9 cellular contexts compared by ENCODE assay signal in genomic region chr6:163413054-163413344, GRCh38. TPM values are rescaled to one million over a fixed set of nuclear protein-coding genes. Genes with fewer than 3 reads are reported as not detected.
DNase-seq lines count a peak whose midpoint lies in the region; ATAC-seq, FAIRE-seq and TF ChIP-seq lines count a peak whose summit lies in the region.
"Had no signal": no experiment of that assay in that cellular context is flagged by ENCODE, and none has a peak within 500 bp of the region (broad histone marks: within the 10 kb centered on the region; RNA-seq: fewer than 3 reads in every experiment).

No MANE protein-coding gene starts in this region.

- CTCF ChIA-PET in activated CD4-positive, alpha-beta T cell treated with anti-CD3 and anti-CD28 coated beads for 36 hours (lab: Charles Lee) = interaction anchor here (1.7 kb wide), 1 partner anchor 13 kb away, joined by 6 read pairs; no protein-coding TSS in a partner anchor

- H3K27me3 Mint-ChIP-seq in activated CD4-positive, alpha-beta T cell treated with anti-CD3 and anti-CD28 coated beads for 36 hours = no peaks in the 10 kb centered on the region
- H3K27me3 Mint-ChIP-seq in activated naive CD8-positive, alpha-beta T cell = no peaks in the 10 kb centered on the region

- no peak for ATAC-seq in activated CD4-positive, alpha-beta T cell treated with anti-CD3 and anti-CD28 coated beads for 36 hours
- no peak for ATAC-seq in GM18498 (IDR thresholded peaks at IDR 0.05; ENCODE audit: unreplicated experiment)

- H3K9ac ChIP-seq in kidney (ENCODE audit: low read length in 2 of 2) = peak overlapping the region; percentile 74

- TF ChIP-seq CTCF in kidney (IDR thresholded peaks at IDR 0.05; ENCODE audit: borderline replicate concordance, extremely low read depth, insufficient read depth) (no peak), testis (IDR thresholded peaks at IDR 0.05) (no peak)

- H3K27me3 ChIP-seq in testis = no peaks in the 10 kb centered on the region

- no peak for FAIRE-seq in kidney (lab: Jason Lieb, UNC)

- peak overlapping the region; percentile 78 for H3K4me3 Mint-ChIP-seq in activated CD4-positive, alpha-beta T cell treated with anti-CD3 and anti-CD28 coated beads for 36 hours
- H3K4me3 Mint-ChIP-seq in activated naive CD8-positive, alpha-beta T cell = peak overlapping the region; percentile 93

- peak overlapping the region; percentile 81 to 88 for H3K4me3 ChIP-seq in kidney (ENCODE audit: low read length in 2 of 2)
- peak overlapping the region; percentile 90 to 98 for H3K4me3 ChIP-seq in testis

- WGBS in testis, 2 donors = 1% methylated on average over 7 of the region's 7 CpGs

- H3K36me3 Mint-ChIP-seq in activated CD4-positive, alpha-beta T cell treated with anti-CD3 and anti-CD28 coated beads for 36 hours (ENCODE audit: low read depth) = peaks cover 3% of the 10 kb centered on the region
- no peaks in the 10 kb centered on the region for H3K36me3 Mint-ChIP-seq in activated naive CD8-positive, alpha-beta T cell

- intact Hi-C loops in activated CD4-positive, alpha-beta T cell treated with anti-CD3 and anti-CD28 coated beads for 36 hours (cut with DNase I, micrococcal nuclease) = loop anchor here (5.0 to 10.0 kb wide), 2 partner anchors 686 to 1512 kb away; partner anchors contain the start of genes PACRG (in 1 of the 2) and PRKN (in 1 of the 2)
- intact Hi-C loops in kidney (cut with DNase I) = no loop called here
- intact Hi-C loops in testis (cut with DNase I; ENCODE audit: low total_unique reads) = no loop called here

- H3K4me1 Mint-ChIP-seq in activated CD4-positive, alpha-beta T cell treated with anti-CD3 and anti-CD28 coated beads for 36 hours = peaks cover 14% of the 10 kb centered on the region
- H3K4me1 Mint-ChIP-seq in activated naive CD8-positive, alpha-beta T cell (ENCODE audit: low read depth) = peaks cover 29% of the 10 kb centered on the region

- H3K27ac ChIP-seq in kidney (ENCODE audit: low read depth in 2 of 2, low read length in 2 of 2) (peak overlapping the region; percentile 96 to 99), testis (peak overlapping the region; percentile 99 to 100)

- POLR2A ChIA-PET in activated CD4-positive, alpha-beta T cell treated with anti-CD3 and anti-CD28 coated beads for 36 hours (lab: Charles Lee) = no interaction called here

- TF ChIP-seq POLR2A in testis (IDR thresholded peaks at IDR 0.05) = no peak

- no peaks in the 10 kb centered on the region for H3K36me3 ChIP-seq in kidney (ENCODE audit: control insufficient read depth in 1 of 2, insufficient read depth in 2 of 2, low read length in 2 of 2)
- H3K36me3 ChIP-seq in testis (ENCODE audit: low read depth, missing control alignments) = no peaks in the 10 kb centered on the region

- H3K27ac Mint-ChIP-seq in activated CD4-positive, alpha-beta T cell treated with anti-CD3 and anti-CD28 coated beads for 36 hours = peak overlapping the region; percentile 81
- H3K27ac Mint-ChIP-seq in activated naive CD8-positive, alpha-beta T cell = peak overlapping the region; percentile 87

- H3K9me3 ChIP-seq in kidney (ENCODE audit: control insufficient read depth in 1 of 2, low read length in 2 of 2) (no peaks in the 10 kb centered on the region), testis (no peaks in the 10 kb centered on the region)

- DNase-seq in activated CD4-positive, alpha-beta T cell treated with anti-CD3 and anti-CD28 coated beads for 36 hours = no peak
- no peak for DNase-seq in activated CD4-positive, alpha-beta T cell treated with anti-CD3 and anti-CD28 coated beads, Interleukin-2, amount 50 U/mL, for 4 hours
- no peak for DNase-seq in kidney
- no peak for DNase-seq in testis
- DNase-seq in AG08396 (ENCODE audit: low spot score) = no peak
- no peak for DNase-seq in RPMI8226
- DNase-seq: DMS 273 treated with DMSO at 0.1 percent for 48 hours had no signal

- no peaks in the 10 kb centered on the region for H3K9me3 Mint-ChIP-seq in activated CD4-positive, alpha-beta T cell treated with anti-CD3 and anti-CD28 coated beads for 36 hours (ENCODE audit: low read depth)
- no peaks in the 10 kb centered on the region for H3K9me3 Mint-ChIP-seq in activated naive CD8-positive, alpha-beta T cell (ENCODE audit: low read depth)

- H3K4me1 ChIP-seq in kidney (ENCODE audit: control insufficient read depth in 1 of 2, insufficient read depth in 1 of 2, low read depth in 1 of 2, low read length in 2 of 2) (peaks cover 0 to 5% of the 10 kb centered on the region in 2 donors), testis (peaks cover 7% of the 10 kb centered on the region)

RNA-seq across cellular contexts. Expression of gene QKI, which starts 1.5 kb away (rescaled TPM):
- 10 to 100 TPM; 48.6 to 62.7 TPM for total RNA-seq in activated CD4-positive, alpha-beta T cell treated with anti-CD3 and anti-CD28 coated beads for 36 hours
- total RNA-seq in kidney (121 TPM), testis (100 to 1,000 TPM; 315 to 366 TPM)
- polyA plus RNA-seq in kidney (ENCODE audit: insufficient read depth, low read depth, low replicate concordance) (17.6 TPM), testis (ENCODE audit: insufficient read depth, low read depth, low replicate concordance) (148 TPM)

Comparison
In these comparisons a context has a peak if more than half of its experiments do, and no peak if none do; other contexts are left out.
1. intact Hi-C loops: an anchor here in activated CD4-positive, alpha-beta T cell treated with anti-CD3 and anti-CD28 coated beads for 36 hours (5.0 to 10.0 kb wide); none called in kidney and testis.